ENCODE assay signal across 20 cellular contexts in genomic region chr7:35482231-35482630, GRCh38.
"Had no signal": no experiment of that assay in that cellular context is flagged by ENCODE, and none has a peak within 500 bp of the region (broad histone marks: within the 10 kb centered on the region; RNA-seq: fewer than 3 reads in every experiment).

No MANE protein-coding gene starts in this region.

- H3K4me1 Mint-ChIP-seq: naive B cell, T-cell had no signal

- H3K4me3 Mint-ChIP-seq: activated CD8-positive, alpha-beta T cell treated with anti-CD3 and anti-CD28 coated beads, Interleukin-2, amount 10 ng/mL, durations not matched to agents 7 days and 5 days; naive B cell; neural crest cell; T-cell; T-helper 2 cell treated with Interferon-gamma antibody and Interleukin-4, amounts not matched to agents 5 μg/mL and 100 μg/mL, for 36 hours had no signal

- ATAC-seq: activated CD8-positive, alpha-beta T cell treated with anti-CD3 and anti-CD28 coated beads, Interleukin-2, amount 10 ng/mL, durations not matched to agents 7 days and 5 days; activated naive CD4-positive, alpha-beta T cell treated with anti-CD3 and anti-CD28 coated beads, Interleukin-2, amount 50 U/mL, for 72 hours; heart right ventricle; left ventricle myocardium superior; SK-N-SH treated with all-trans-retinoic acid at 6 μM for 48 hours; stimulated activated naive CD8-positive, alpha-beta T cell treated with anti-CD3 and anti-CD28 coated beads, Interleukin-15, Interleukin-2, amounts not matched to agents 100 U/mL and 50 U/mL, for 24 hours; T-cell had no signal

- DNase-seq: activated CD4-positive, alpha-beta T cell treated with anti-CD3 and anti-CD28 coated beads for 1 hour; activated CD4-positive, alpha-beta T cell treated with anti-CD3 and anti-CD28 coated beads, Interleukin-2, amount 50 U/mL, for 1 hour; activated CD8-positive, alpha-beta T cell treated with anti-CD3 and anti-CD28 coated beads, Interleukin-2, amount 10 ng/mL, durations not matched to agents 7 days and 5 days; central memory CD4-positive, alpha-beta T cell; dermis blood vessel endothelial cell; effector memory CD4-positive, alpha-beta T cell; esophagus squamous epithelium; heart right ventricle; left ventricle myocardium superior; mammary epithelial cell; naive B cell; retina; stimulated activated CD4-positive, alpha-beta T cell treated with anti-CD3 and anti-CD28 coated beads, Interleukin-4, amount 100 ng/mL, for 4 hours; stimulated activated naive CD8-positive, alpha-beta T cell treated with anti-CD3 and anti-CD28 coated beads, Interleukin-15, Interleukin-2, amounts not matched to agents 100 U/mL and 50 U/mL, for 24 hours; T-cell had no signal

- H3K4me3 ChIP-seq: ascending aorta, esophagus squamous epithelium, heart right ventricle had no signal

- H3K36me3 ChIP-seq: ascending aorta, esophagus squamous epithelium, heart right ventricle had no signal

- H3K27ac Mint-ChIP-seq: activated CD8-positive, alpha-beta T cell treated with anti-CD3 and anti-CD28 coated beads, Interleukin-2, amount 10 ng/mL, durations not matched to agents 7 days and 5 days; activated naive CD4-positive, alpha-beta T cell treated with anti-CD3 and anti-CD28 coated beads, Interleukin-2, amount 50 U/mL, for 72 hours; T-cell; T-helper 2 cell treated with Interferon-gamma antibody and Interleukin-4, amounts not matched to agents 5 μg/mL and 100 μg/mL, for 36 hours had no signal

- H3K9me3 ChIP-seq: ascending aorta, esophagus squamous epithelium had no signal

- H3K4me1 ChIP-seq: ascending aorta, esophagus squamous epithelium, heart right ventricle had no signal

- H3K27me3 ChIP-seq: ascending aorta, esophagus squamous epithelium, heart right ventricle had no signal

- H3K27ac ChIP-seq: ascending aorta, esophagus squamous epithelium, heart right ventricle had no signal

- H3K36me3 Mint-ChIP-seq: T-cell had no signal
